10 cellular contexts compared by ENCODE assay signal in genomic region chr19:4060621-4061177, GRCh38. TPM values are rescaled to one million over a fixed set of nuclear protein-coding genes. Genes with fewer than 3 reads are reported as not detected.
A peak's percentile ranks its signal among the peaks of the same experiment; 100 is the strongest.
DNase-seq lines count a peak whose midpoint lies in the region; ATAC-seq, FAIRE-seq and TF ChIP-seq lines count a peak whose summit lies in the region.
"Had no signal": no experiment of that assay in that cellular context is flagged by ENCODE, and none has a peak within 500 bp of the region (broad histone marks: within the 10 kb centered on the region; RNA-seq: fewer than 3 reads in every experiment).

No MANE protein-coding gene starts in this region.

- peaks cover 17% of the 10 kb centered on the region for H3K36me3 Mint-ChIP-seq in activated naive CD8-positive, alpha-beta T cell treated with anti-CD3 and anti-CD28 coated beads, Interleukin-2, amount 10 ng/mL, durations not matched to agents 7 days and 5 days

- no peak for TF ChIP-seq EP300 in stomach (IDR thresholded peaks at IDR 0.05)

- H3K27ac ChIP-seq in HL-60 (replicated peaks) (peak overlapping the region; percentile 58), layer of hippocampus (ENCODE audit: low read depth, low read length) (peak overlapping the region; percentile 98), stomach (peak overlapping the region; percentile 95 to 100 (median 98))

- no peaks in the 10 kb centered on the region for H3K9me3 ChIP-seq in stomach

- H3K27ac Mint-ChIP-seq in activated naive CD8-positive, alpha-beta T cell treated with anti-CD3 and anti-CD28 coated beads, Interleukin-2, amount 10 ng/mL, durations not matched to agents 7 days and 5 days = peak overlapping the region; percentile 80

- H3K27me3 Mint-ChIP-seq in activated naive CD8-positive, alpha-beta T cell treated with anti-CD3 and anti-CD28 coated beads, Interleukin-2, amount 10 ng/mL, durations not matched to agents 7 days and 5 days = no peaks in the 10 kb centered on the region

- H3K9me3 Mint-ChIP-seq in activated naive CD8-positive, alpha-beta T cell treated with anti-CD3 and anti-CD28 coated beads, Interleukin-2, amount 10 ng/mL, durations not matched to agents 7 days and 5 days = no peaks in the 10 kb centered on the region

- intact Hi-C loops in stomach (cut with DNase I; ENCODE audit: low total_unique reads) = no loop called here

- no peak for ATAC-seq in activated naive CD8-positive, alpha-beta T cell treated with anti-CD3 and anti-CD28 coated beads, Interleukin-2, amount 10 ng/mL, durations not matched to agents 7 days and 5 days (ENCODE audit: low read depth)
- no peak for ATAC-seq in GM21619 (IDR thresholded peaks at IDR 0.05; ENCODE audit: unreplicated experiment)

- peaks cover 10% of the 10 kb centered on the region for H3K4me1 Mint-ChIP-seq in activated naive CD8-positive, alpha-beta T cell treated with anti-CD3 and anti-CD28 coated beads, Interleukin-2, amount 10 ng/mL, durations not matched to agents 7 days and 5 days

- 32 to 55% (median 41%) methylated on average over 6 to 16 of the region's 16 CpGs for WGBS in stomach, 5 donors

- DNase-seq in HL-60 (ENCODE audit: low read depth in 1 of 2, low spot score in 1 of 2) = no peak
- no peak for DNase-seq in activated naive CD8-positive, alpha-beta T cell treated with anti-CD3 and anti-CD28 coated beads, Interleukin-2, amount 10 ng/mL, durations not matched to agents 7 days and 5 days
- no peak for DNase-seq in stomach
- no peak for DNase-seq in OCI-M2 (lab: John Stamatoyannopoulos, UW; ENCODE audit: unreplicated experiment)
- DNase-seq in NCI-H82 (lab: John Stamatoyannopoulos, UW) = no peak
- no peak for DNase-seq in D721Med (ENCODE audit: insufficient read length, low spot score)
- DNase-seq: stimulated activated CD4-positive, alpha-beta T cell treated with anti-CD3 and anti-CD28 coated beads, Interleukin-12 subunit alpha, Interleukin-12 subunit beta, amount 100 ng/mL, for 4 hours had no signal

- no peak for FAIRE-seq in D721Med (lab: Jason Lieb, UNC)

- peak overlapping the region; percentile 48 for H3K4me3 Mint-ChIP-seq in activated naive CD8-positive, alpha-beta T cell treated with anti-CD3 and anti-CD28 coated beads, Interleukin-2, amount 10 ng/mL, durations not matched to agents 7 days and 5 days

- H3K4me1 ChIP-seq in stomach = peaks cover 66 to 85% (median 78%) of the 10 kb centered on the region in 4 donors

- TF ChIP-seq CTCF in HL-60 (IDR thresholded peaks at IDR 0.05; ENCODE audit: insufficient read depth, low read length) (no peak), stomach (IDR thresholded peaks at IDR 0.05) (no peak), D721Med (IDR thresholded peaks at IDR 0.05; ENCODE audit: insufficient read depth, missing control alignments) (no peak)

- peaks cover 0 to 35% (median 13%) of the 10 kb centered on the region in 4 donors for H3K36me3 ChIP-seq in stomach

- H3K4me3 ChIP-seq in HL-60 (replicated peaks; ENCODE audit: insufficient read depth, low read length) (peak overlapping the region; percentile 37), stomach (peak overlapping the region; percentile 38 to 100 (median 92))

- no peaks in the 10 kb centered on the region for H3K27me3 ChIP-seq in HL-60 (ENCODE audit: insufficient read depth, poor library complexity, severe bottlenecking)
- H3K27me3 ChIP-seq in layer of hippocampus (ENCODE audit: control insufficient read depth, insufficient read depth, low read length) = no peaks in the 10 kb centered on the region
- H3K27me3 ChIP-seq in stomach = no peaks in the 10 kb centered on the region
- H3K27me3 ChIP-seq: foreskin keratinocyte had no signal

- TF ChIP-seq POLR2A in stomach (IDR thresholded peaks at IDR 0.05) = no peak

- POLR2A ChIA-PET in activated naive CD8-positive, alpha-beta T cell treated with anti-CD3 and anti-CD28 coated beads, Interleukin-2, amount 10 ng/mL, durations not matched to agents 7 days and 5 days (lab: Charles Lee) = no interaction called here

RNA-seq across cellular contexts. Expression of gene ZBTB7A, which starts 6.0 kb away (rescaled TPM):
- 10 to 100 TPM; 60.6 to 61.5 TPM for total RNA-seq in activated naive CD8-positive, alpha-beta T cell treated with anti-CD3 and anti-CD28 coated beads, Interleukin-2, amount 10 ng/mL, durations not matched to agents 7 days and 5 days
- total RNA-seq in stomach = 100 to 1,000 TPM in 2 of 5 donors, 10 to 100 TPM in 3; 11.2 to 274 (median 66.8) TPM
- 10 to 100 TPM in 2 of 3 donors, 1 to 10 TPM in 1; 8.0 to 14.4 (median 12.0) TPM for polyA plus RNA-seq in stomach

RNA-seq across cellular contexts. Expression of gene PIAS4, which starts 53.2 kb away (rescaled TPM):
- 10 to 100 TPM; 32.1 to 38.3 TPM for total RNA-seq in activated naive CD8-positive, alpha-beta T cell treated with anti-CD3 and anti-CD28 coated beads, Interleukin-2, amount 10 ng/mL, durations not matched to agents 7 days and 5 days
- total RNA-seq in stomach = 10 to 100 TPM in 4 of 5 donors, 1 to 10 TPM in 1; 9.3 to 93.6 (median 37.5) TPM
- 10 to 100 TPM in 1 of 3 donors, 1 to 10 TPM in 2; 6.6 to 14.8 (median 9.3) TPM for polyA plus RNA-seq in stomach
